In the genomic region with DNA sequence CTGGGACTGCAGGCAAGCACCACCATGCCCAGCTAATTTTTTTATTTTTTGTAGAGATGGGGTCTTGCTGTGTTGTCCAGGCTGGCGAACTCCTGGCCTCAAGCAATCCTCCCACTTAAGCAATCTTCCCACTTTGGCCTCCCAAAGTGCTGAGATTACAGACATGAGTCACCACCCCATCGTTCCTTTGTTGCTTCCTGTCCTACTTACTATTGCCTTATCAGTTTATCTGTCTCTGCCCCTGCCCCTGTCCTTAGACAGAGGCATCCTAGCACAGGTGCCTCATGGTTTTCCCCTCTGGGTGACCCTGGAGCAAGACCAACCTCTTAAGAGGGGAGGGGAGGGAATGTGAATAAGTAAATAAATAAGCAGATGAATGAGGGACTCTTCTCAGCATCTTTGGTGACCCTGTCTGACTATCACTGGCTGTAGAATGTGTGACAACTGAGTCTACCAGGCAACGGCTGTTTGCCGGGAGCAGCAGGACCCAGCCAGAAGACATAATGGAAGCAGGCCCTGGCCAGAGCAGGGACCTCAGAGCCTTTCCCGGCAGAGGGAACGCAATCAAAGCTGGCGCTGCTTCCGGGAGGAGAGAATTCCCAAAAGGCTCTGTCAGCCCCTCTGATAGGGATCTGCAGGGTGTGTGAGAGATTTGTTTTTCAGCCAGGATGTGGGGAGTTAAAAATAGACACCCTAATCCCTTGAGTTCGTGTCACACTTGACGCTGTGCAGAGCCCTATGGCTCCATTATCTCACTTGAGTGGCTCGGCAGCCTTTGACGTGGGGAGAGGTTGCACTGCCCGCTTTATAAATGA, we compare ENCODE assay signal across 10 cellular contexts. TPM values are rescaled to one million over a fixed set of nuclear protein-coding genes. Genes with fewer than 3 reads are reported as not detected.
DNase-seq lines count a peak whose midpoint lies in the region; ATAC-seq and TF ChIP-seq lines count a peak whose summit lies in the region.
"Had no signal": no experiment of that assay in that cellular context is flagged by ENCODE, and none has a peak within 500 bp of the region (broad histone marks: within the 10 kb centered on the region; RNA-seq: fewer than 3 reads in every experiment).

No MANE protein-coding gene starts in this region.

- H3K9me3 Mint-ChIP-seq in Calu3 (ENCODE audit: low read depth, unreplicated experiment): no peaks in the 10 kb centered on the region
- H3K9me3 Mint-ChIP-seq: activated T-cell treated with anti-CD3 and anti-CD28 coated beads, Interleukin-2, amount 50 U/mL, for 24 hours had no signal

- H3K4me1 ChIP-seq in body of pancreas: peaks cover 36% of the 10 kb centered on the region

- ATAC-seq in body of pancreas: no peak
- ATAC-seq in HG03175 (IDR thresholded peaks at IDR 0.05; ENCODE audit: unreplicated experiment): no peak
- no peak for ATAC-seq in HG02571 (IDR thresholded peaks at IDR 0.05; ENCODE audit: unreplicated experiment)

- CTCF ChIA-PET in Calu3 (lab: Charles Lee): no interaction called here

- TF ChIP-seq POLR2A in body of pancreas (IDR thresholded peaks at IDR 0.05): no peak

- no peaks in the 10 kb centered on the region for H3K27me3 Mint-ChIP-seq in Calu3 (ENCODE audit: unreplicated experiment)

- H3K27ac ChIP-seq in body of pancreas (peak overlapping the region in 3 of 4 donors; percentile 8 to 60 (median 30)), layer of hippocampus (ENCODE audit: low read depth, low read length) (peak overlapping the region; percentile 32)
- H3K27ac ChIP-seq: RWPE1 had no signal

- no peak overlapping the region for H3K27ac Mint-ChIP-seq in Calu3 (ENCODE audit: unreplicated experiment)
- H3K27ac Mint-ChIP-seq: activated T-cell treated with anti-CD3 and anti-CD28 coated beads, Interleukin-2, amount 50 U/mL, for 24 hours had no signal

- no peaks in the 10 kb centered on the region for H3K36me3 Mint-ChIP-seq in Calu3 (ENCODE audit: insufficient read depth, unreplicated experiment)

- TF ChIP-seq CTCF in body of pancreas (IDR thresholded peaks at IDR 0.05): no peak
- no peak for TF ChIP-seq CTCF in Calu3 (IDR thresholded peaks at IDR 0.05; ENCODE audit: unreplicated experiment)

- no peak overlapping the region for H3K4me3 ChIP-seq in body of pancreas

- no peaks in the 10 kb centered on the region for H3K36me3 ChIP-seq in body of pancreas (replicated peaks in 1 of 2; ENCODE audit: insufficient read depth in 1 of 2, low read depth in 2 of 2)

- peaks cover 24% of the 10 kb centered on the region for H3K4me1 Mint-ChIP-seq in Calu3 (ENCODE audit: low read depth, unreplicated experiment)

- 56 to 60% methylated on average over 5 to 13 of the region's 13 CpGs for WGBS in body of pancreas, 2 donors

- H3K27me3 ChIP-seq in body of pancreas (no peaks in the 10 kb centered on the region), layer of hippocampus (ENCODE audit: control insufficient read depth, insufficient read depth, low read length) (no peaks in the 10 kb centered on the region)

- H3K4me3 Mint-ChIP-seq in Calu3 (ENCODE audit: low read depth, unreplicated experiment): no peak overlapping the region
- H3K4me3 Mint-ChIP-seq: activated T-cell treated with anti-CD3 and anti-CD28 coated beads, Interleukin-2, amount 50 U/mL, for 24 hours had no signal

- intact Hi-C loops in body of pancreas (cut with DNase I): no loop called here
- intact Hi-C loops in Calu3 (cut with micrococcal nuclease; ENCODE audit: unreplicated experiment): no loop called here

- H3K9me3 ChIP-seq in body of pancreas: no peaks in the 10 kb centered on the region

- DNase-seq in SIG-M5 treated with dmso at 0.1 percent for 504 hours (lab: John Stamatoyannopoulos, UW; ENCODE audit: unreplicated experiment): peak; percentile 6
- DNase-seq in SIG-M5 (lab: John Stamatoyannopoulos, UW): no peak
- peak in 1 of 4 donors; percentile 23 for DNase-seq in body of pancreas
- no peak for DNase-seq in Calu3
- DNase-seq in 8988T: no peak
- DNase-seq: activated T-cell treated with anti-CD3 and anti-CD28 coated beads, Interleukin-2, amount 50 U/mL, for 24 hours had no signal

- BruUV-seq in Calu3 (replicated peaks; lab: Mats Ljungman, UMichigan): no TSS peak

RNA-seq across cellular contexts. Expression of a gene that starts 43.8 kb away (rescaled TPM):
- total RNA-seq in body of pancreas: 10 to 100 TPM; 25.2 to 34.9 TPM
- total RNA-seq in Calu3 (2022): 56.3 and 59.0 TPM in 2 replicates
